ENCODE assay signal across 2 cellular contexts in genomic region chr16:30715777-30716445, GRCh38.
TF ChIP-seq lines count a peak whose summit lies in the region.

No MANE protein-coding gene starts in this region.

TF ChIP-seq in SK-N-SH, 30 proteins besides CTCF, POLR2A, EP300 and RAD21:
- TF ChIP-seq, protein P1, sequence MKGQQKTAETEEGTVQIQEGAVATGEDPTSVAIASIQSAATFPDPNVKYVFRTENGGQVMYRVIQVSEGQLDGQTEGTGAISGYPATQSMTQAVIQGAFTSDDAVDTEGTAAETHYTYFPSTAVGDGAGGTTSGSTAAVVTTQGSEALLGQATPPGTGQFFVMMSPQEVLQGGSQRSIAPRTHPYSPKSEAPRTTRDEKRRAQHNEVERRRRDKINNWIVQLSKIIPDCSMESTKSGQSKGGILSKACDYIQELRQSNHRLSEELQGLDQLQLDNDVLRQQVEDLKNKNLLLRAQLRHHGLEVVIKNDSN (IDR thresholded peaks at IDR 0.05; ENCODE audit: borderline replicate concordance, low read depth), result no peak
- TF ChIP-seq MXI1 (IDR thresholded peaks at IDR 0.05; ENCODE audit: low read depth, low read length) (no peak), TAF1 (IDR thresholded peaks at IDR 0.05; ENCODE audit: borderline replicate concordance, low read depth, low read length) (no peak), ELF1 (IDR thresholded peaks at IDR 0.05) (no peak), SMC3 (IDR thresholded peaks at IDR 0.05; ENCODE audit: low read depth, low read length) (no peak), JUND (IDR thresholded peaks at IDR 0.05) (no peak), NRF1 (IDR thresholded peaks at IDR 0.05; ENCODE audit: low read depth, low read length) (no peak), MAX (IDR thresholded peaks at IDR 0.05; ENCODE audit: low read depth) (no peak), RXRA (IDR thresholded peaks at IDR 0.05; ENCODE audit: borderline replicate concordance, low read depth) (no peak), SIN3A (IDR thresholded peaks at IDR 0.05; ENCODE audit: borderline replicate concordance, low read depth, low read length) (no peak), PBX3 (IDR thresholded peaks at IDR 0.05) (no peak)
- TF ChIP-seq, protein P2, sequence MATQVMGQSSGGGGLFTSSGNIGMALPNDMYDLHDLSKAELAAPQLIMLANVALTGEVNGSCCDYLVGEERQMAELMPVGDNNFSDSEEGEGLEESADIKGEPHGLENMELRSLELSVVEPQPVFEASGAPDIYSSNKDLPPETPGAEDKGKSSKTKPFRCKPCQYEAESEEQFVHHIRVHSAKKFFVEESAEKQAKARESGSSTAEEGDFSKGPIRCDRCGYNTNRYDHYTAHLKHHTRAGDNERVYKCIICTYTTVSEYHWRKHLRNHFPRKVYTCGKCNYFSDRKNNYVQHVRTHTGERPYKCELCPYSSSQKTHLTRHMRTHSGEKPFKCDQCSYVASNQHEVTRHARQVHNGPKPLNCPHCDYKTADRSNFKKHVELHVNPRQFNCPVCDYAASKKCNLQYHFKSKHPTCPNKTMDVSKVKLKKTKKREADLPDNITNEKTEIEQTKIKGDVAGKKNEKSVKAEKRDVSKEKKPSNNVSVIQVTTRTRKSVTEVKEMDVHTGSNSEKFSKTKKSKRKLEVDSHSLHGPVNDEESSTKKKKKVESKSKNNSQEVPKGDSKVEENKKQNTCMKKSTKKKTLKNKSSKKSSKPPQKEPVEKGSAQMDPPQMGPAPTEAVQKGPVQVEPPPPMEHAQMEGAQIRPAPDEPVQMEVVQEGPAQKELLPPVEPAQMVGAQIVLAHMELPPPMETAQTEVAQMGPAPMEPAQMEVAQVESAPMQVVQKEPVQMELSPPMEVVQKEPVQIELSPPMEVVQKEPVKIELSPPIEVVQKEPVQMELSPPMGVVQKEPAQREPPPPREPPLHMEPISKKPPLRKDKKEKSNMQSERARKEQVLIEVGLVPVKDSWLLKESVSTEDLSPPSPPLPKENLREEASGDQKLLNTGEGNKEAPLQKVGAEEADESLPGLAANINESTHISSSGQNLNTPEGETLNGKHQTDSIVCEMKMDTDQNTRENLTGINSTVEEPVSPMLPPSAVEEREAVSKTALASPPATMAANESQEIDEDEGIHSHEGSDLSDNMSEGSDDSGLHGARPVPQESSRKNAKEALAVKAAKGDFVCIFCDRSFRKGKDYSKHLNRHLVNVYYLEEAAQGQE (IDR thresholded peaks at IDR 0.05; ENCODE audit: low read depth, low read length), result no peak

TF ChIP-seq in SK-N-SH treated with all-trans-retinoic acid at 6 μM for 48 hours, 23 proteins besides CTCF, POLR2A, EP300 and RAD21 (continued from another document):
- no peak for TF ChIP-seq BACH2 (CRISPR knock-in tag; IDR thresholded peaks at IDR 0.05; ENCODE audit: borderline replicate concordance)
- TF ChIP-seq, protein P3, sequence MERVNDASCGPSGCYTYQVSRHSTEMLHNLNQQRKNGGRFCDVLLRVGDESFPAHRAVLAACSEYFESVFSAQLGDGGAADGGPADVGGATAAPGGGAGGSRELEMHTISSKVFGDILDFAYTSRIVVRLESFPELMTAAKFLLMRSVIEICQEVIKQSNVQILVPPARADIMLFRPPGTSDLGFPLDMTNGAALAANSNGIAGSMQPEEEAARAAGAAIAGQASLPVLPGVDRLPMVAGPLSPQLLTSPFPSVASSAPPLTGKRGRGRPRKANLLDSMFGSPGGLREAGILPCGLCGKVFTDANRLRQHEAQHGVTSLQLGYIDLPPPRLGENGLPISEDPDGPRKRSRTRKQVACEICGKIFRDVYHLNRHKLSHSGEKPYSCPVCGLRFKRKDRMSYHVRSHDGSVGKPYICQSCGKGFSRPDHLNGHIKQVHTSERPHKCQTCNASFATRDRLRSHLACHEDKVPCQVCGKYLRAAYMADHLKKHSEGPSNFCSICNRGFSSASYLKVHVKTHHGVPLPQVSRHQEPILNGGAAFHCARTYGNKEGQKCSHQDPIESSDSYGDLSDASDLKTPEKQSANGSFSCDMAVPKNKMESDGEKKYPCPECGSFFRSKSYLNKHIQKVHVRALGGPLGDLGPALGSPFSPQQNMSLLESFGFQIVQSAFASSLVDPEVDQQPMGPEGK (CRISPR knock-in tag; IDR thresholded peaks at IDR 0.05; ENCODE audit: borderline replicate concordance), result no peak
- TF ChIP-seq PPARA (CRISPR knock-in tag; IDR thresholded peaks at IDR 0.05; ENCODE audit: borderline replicate concordance), result no peak
- TF ChIP-seq RARB (CRISPR knock-in tag; IDR thresholded peaks at IDR 0.05), result no peak
- TF ChIP-seq ZNF70 (CRISPR knock-in tag; IDR thresholded peaks at IDR 0.05), result no peak
- TF ChIP-seq CSRNP3 (CRISPR knock-in tag; IDR thresholded peaks at IDR 0.05), result no peak
- TF ChIP-seq OSR1 (CRISPR knock-in tag; IDR thresholded peaks at IDR 0.05), result no peak
- no peak for TF ChIP-seq ARNTL (CRISPR knock-in tag; IDR thresholded peaks at IDR 0.05; ENCODE audit: borderline replicate concordance, low read depth)
- no peak for TF ChIP-seq ISL1 (CRISPR knock-in tag; IDR thresholded peaks at IDR 0.05)
- TF ChIP-seq, protein P4, sequence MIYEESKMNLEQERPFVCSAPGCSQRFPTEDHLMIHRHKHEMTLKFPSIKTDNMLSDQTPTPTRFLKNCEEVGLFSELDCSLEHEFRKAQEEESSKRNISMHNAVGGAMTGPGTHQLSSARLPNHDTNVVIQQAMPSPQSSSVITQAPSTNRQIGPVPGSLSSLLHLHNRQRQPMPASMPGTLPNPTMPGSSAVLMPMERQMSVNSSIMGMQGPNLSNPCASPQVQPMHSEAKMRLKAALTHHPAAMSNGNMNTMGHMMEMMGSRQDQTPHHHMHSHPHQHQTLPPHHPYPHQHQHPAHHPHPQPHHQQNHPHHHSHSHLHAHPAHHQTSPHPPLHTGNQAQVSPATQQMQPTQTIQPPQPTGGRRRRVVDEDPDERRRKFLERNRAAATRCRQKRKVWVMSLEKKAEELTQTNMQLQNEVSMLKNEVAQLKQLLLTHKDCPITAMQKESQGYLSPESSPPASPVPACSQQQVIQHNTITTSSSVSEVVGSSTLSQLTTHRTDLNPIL (CRISPR knock-in tag; IDR thresholded peaks at IDR 0.05; ENCODE audit: low read depth), result no peak
- TF ChIP-seq, protein P5, sequence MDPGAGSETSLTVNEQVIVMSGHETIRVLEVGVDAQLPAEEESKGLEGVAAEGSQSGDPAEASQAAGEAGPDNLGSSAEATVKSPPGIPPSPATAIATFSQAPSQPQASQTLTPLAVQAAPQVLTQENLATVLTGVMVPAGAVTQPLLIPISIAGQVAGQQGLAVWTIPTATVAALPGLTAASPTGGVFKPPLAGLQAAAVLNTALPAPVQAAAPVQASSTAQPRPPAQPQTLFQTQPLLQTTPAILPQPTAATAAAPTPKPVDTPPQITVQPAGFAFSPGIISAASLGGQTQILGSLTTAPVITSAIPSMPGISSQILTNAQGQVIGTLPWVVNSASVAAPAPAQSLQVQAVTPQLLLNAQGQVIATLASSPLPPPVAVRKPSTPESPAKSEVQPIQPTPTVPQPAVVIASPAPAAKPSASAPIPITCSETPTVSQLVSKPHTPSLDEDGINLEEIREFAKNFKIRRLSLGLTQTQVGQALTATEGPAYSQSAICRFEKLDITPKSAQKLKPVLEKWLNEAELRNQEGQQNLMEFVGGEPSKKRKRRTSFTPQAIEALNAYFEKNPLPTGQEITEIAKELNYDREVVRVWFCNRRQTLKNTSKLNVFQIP (CRISPR knock-in tag; IDR thresholded peaks at IDR 0.05; ENCODE audit: borderline replicate concordance, low read depth), result no peak
